In genomic region chr9:5389109-5389732, GRCh38 we compare ENCODE assay signal across 9 cellular contexts. TPM values are rescaled to one million over a fixed set of nuclear protein-coding genes. Genes with fewer than 3 reads are reported as not detected.
A peak's percentile ranks its signal among the peaks of the same experiment; 100 is the strongest.
DNase-seq lines count a peak whose midpoint lies in the region; ATAC-seq and TF ChIP-seq lines count a peak whose summit lies in the region.
"Had no signal": no experiment of that assay in that cellular context is flagged by ENCODE, and none has a peak within 500 bp of the region (broad histone marks: within the 10 kb centered on the region; RNA-seq: fewer than 3 reads in every experiment).

No MANE protein-coding gene starts in this region.

- H3K9me3 ChIP-seq in ascending aorta: no peaks in the 10 kb centered on the region

- no peaks in the 10 kb centered on the region for H3K4me1 ChIP-seq in ascending aorta
- H3K4me1 ChIP-seq: parathyroid adenoma had no signal

- intact Hi-C loops in ascending aorta (cut with DNase I) (no loop called here), left colon (cut with DNase I, micrococcal nuclease) (no loop called here)

- peak; percentile 72 for ATAC-seq in GM19043 (IDR thresholded peaks at IDR 0.05; ENCODE audit: low read depth, unreplicated experiment)
- no peak for ATAC-seq in left colon

- no peak overlapping the region for H3K4me3 ChIP-seq in choroid plexus epithelial cell (ENCODE audit: low read depth, low read length)
- no peak overlapping the region for H3K4me3 ChIP-seq in ascending aorta

- TF ChIP-seq CTCF in choroid plexus epithelial cell (conservative IDR thresholded peaks at IDR 0.05; ENCODE audit: low read depth, low read length): no peak
- TF ChIP-seq CTCF in ascending aorta (IDR thresholded peaks at IDR 0.05): no peak

- no peaks in the 10 kb centered on the region for H3K36me3 ChIP-seq in ascending aorta

- H3K27me3 ChIP-seq in ascending aorta: no peaks in the 10 kb centered on the region

- H3K27ac ChIP-seq in ascending aorta: no peak overlapping the region
- H3K27ac ChIP-seq: parathyroid adenoma had no signal

- DNase-seq in AG08396 (ENCODE audit: low spot score) (peak; percentile 63), LHCN-M2 (ENCODE audit: low read depth) (peak; percentile 91), choroid plexus epithelial cell (ENCODE audit: low read depth) (peak; percentile 97), NCI-H1694 treated with DMSO at 0.1 percent for 48 hours (lab: John Stamatoyannopoulos, UW) (no peak), SHP77 treated with DMSO at 0.1 percent for 48 hours (lab: John Stamatoyannopoulos, UW) (no peak), ascending aorta (ENCODE audit: low spot score in 2 of 2) (no peak), left colon (no peak)

RNA-seq across cellular contexts. Expression of gene PLGRKT, which starts 48.5 kb away (rescaled TPM):
- total RNA-seq in LHCN-M2 (2014; rRNA removed) (32.4 and 36.0 TPM in 2 replicates), ascending aorta (not detected), left colon (10 to 100 TPM; 50.9 to 86.3 TPM)
- polyA plus RNA-seq in LHCN-M2 (2012): 25.3 TPM

RNA-seq across cellular contexts. Expression of gene RLN1, which starts 49.5 kb away (rescaled TPM):
- total RNA-seq in LHCN-M2 (2014; rRNA removed): not detected in 2 replicates
- not detected for polyA plus RNA-seq in LHCN-M2 (2012)
- total RNA-seq in ascending aorta: not detected
- total RNA-seq in left colon: under 1 TPM in 1 of 2 donors, not detected in 1; 0.70 TPM

Comparison
In these comparisons a context has a peak if more than half of its experiments do, and no peak if none do; other contexts are left out.
1. DNase-seq: peak in AG08396 (single experiment), LHCN-M2 (single experiment) and choroid plexus epithelial cell (single experiment); none in NCI-H1694 treated with DMSO at 0.1 percent for 48 hours (single experiment), SHP77 treated with DMSO at 0.1 percent for 48 hours (single experiment), ascending aorta (0 of 2) and left colon (0 of 2).
2. RNA of gene PLGRKT, which starts 48.5 kb away (total RNA-seq): 50.9 to 86.3 TPM in left colon and 32.4 to 36.0 TPM in LHCN-M2; not detected in ascending aorta (single experiment); every median in the first group is over 10 times any median in the second.